Comparison of ENCODE assay signal across 9 cellular contexts in genomic region chr3:52471371-52472238, GRCh38. TPM values are rescaled to one million over a fixed set of nuclear protein-coding genes. Genes with fewer than 3 reads are reported as not detected.
A peak's percentile ranks its signal among the peaks of the same experiment; 100 is the strongest.
DNase-seq lines count a peak whose midpoint lies in the region; ATAC-seq and TF ChIP-seq lines count a peak whose summit lies in the region.
"Had no signal": no experiment of that assay in that cellular context is flagged by ENCODE, and none has a peak within 500 bp of the region (broad histone marks: within the 10 kb centered on the region; RNA-seq: fewer than 3 reads in every experiment).

No MANE protein-coding gene starts in this region.

- no peak overlapping the region for H3K4me3 ChIP-seq in brain microvascular endothelial cell (ENCODE audit: low read depth, low read length)
- H3K4me3 ChIP-seq in stomach, result no peak overlapping the region

- no peak for TF ChIP-seq POLR2A in stomach (IDR thresholded peaks at IDR 0.05)

- H3K9me3 ChIP-seq in stomach, result no peaks in the 10 kb centered on the region

- TF ChIP-seq CTCF in brain microvascular endothelial cell (IDR thresholded peaks at IDR 0.05; ENCODE audit: low read depth, low read length, missing control alignments) (peak; percentile 88), stomach (IDR thresholded peaks at IDR 0.05) (peak in 5 of 7 experiments; percentile 20 to 71 (median 38))

- DNase-seq in GF-D8 (lab: John Stamatoyannopoulos, UW), result peak; percentile 5
- DNase-seq in NCI-H460 (ENCODE audit: extremely low read depth, low read depth), result peak; percentile 41
- peak; percentile 52 for DNase-seq in brain microvascular endothelial cell
- peak in 1 of 2 donors; percentile 74 for DNase-seq in left colon
- DNase-seq in stomach, result peak; percentile 81
- no peak for DNase-seq in NCI-H1048 (lab: John Stamatoyannopoulos, UW)
- no peak for DNase-seq in stimulated activated naive CD4-positive, alpha-beta T cell (lab: John Stamatoyannopoulos, UW)

- ATAC-seq in left colon, result peak; percentile 80
- no peak for ATAC-seq in HG02759 (IDR thresholded peaks at IDR 0.05; ENCODE audit: unreplicated experiment)
- ATAC-seq: T-cell had no signal

- in situ Hi-C loops in brain microvascular endothelial cell (cut with HindIII; ENCODE audit: low pct_ligation_motif_present, low sequenced_read_pairs), result no loop called here

- intact Hi-C loops in left colon (cut with DNase I, micrococcal nuclease), result no loop called here
- intact Hi-C loops in stomach (cut with DNase I; ENCODE audit: low total_unique reads), result no loop called here

- 34 to 57% (median 45%) methylated on average over 19 to 26 of the region's 26 CpGs for whole genome bisulfite sequencing in stomach, 5 donors

- H3K36me3 ChIP-seq in brain microvascular endothelial cell (replicated peaks), result peaks cover 45% of the 10 kb centered on the region
- H3K36me3 ChIP-seq in stomach, result peaks cover 43 to 79% (median 73%) of the 10 kb centered on the region in 4 donors

- H3K27me3 ChIP-seq in brain microvascular endothelial cell (replicated peaks) (no peaks in the 10 kb centered on the region), stomach (no peaks in the 10 kb centered on the region)

- TF ChIP-seq EP300 in stomach (IDR thresholded peaks at IDR 0.05), result no peak

- H3K27ac ChIP-seq in brain microvascular endothelial cell, result no peak overlapping the region
- peak overlapping the region in 1 of 5 donors; percentile 23 for H3K27ac ChIP-seq in stomach

- peaks cover 25 to 47% (median 36%) of the 10 kb centered on the region in 4 donors for H3K4me1 ChIP-seq in stomach

RNA-seq across cellular contexts. Expression of gene NISCH, which starts 16.2 kb away (rescaled TPM):
- total RNA-seq in NCI-H460 (2014; rRNA removed; shearing (Covaris generic)), result 18.4 and 19.7 TPM in 2 replicates
- polyA plus RNA-seq in NCI-H460 (2014; cell fraction: nucleus; rRNA removed), result 83.6 and 87.5 TPM in 2 replicates
- total RNA-seq in left colon (10 to 100 TPM; 57.3 to 58.1 TPM), stomach (100 to 1,000 TPM in 3 of 5 donors, 10 to 100 TPM in 2; 68.5 to 456 (median 147) TPM)
- polyA plus RNA-seq in stomach, result 10 to 100 TPM; 18.3 to 36.4 (median 19.9) TPM

RNA-seq across cellular contexts. Expression of gene TNNC1, which starts 17.8 kb away (rescaled TPM):
- 0.30 TPM in 1 of 2 replicates, not detected in the other for total RNA-seq in NCI-H460 (2014; rRNA removed; shearing (Covaris generic))
- polyA plus RNA-seq in NCI-H460 (2014; cell fraction: nucleus; rRNA removed), result 3.1 TPM in 1 of 2 replicates, not detected in the other
- total RNA-seq in left colon (1 to 10 TPM in 1 of 2 donors, under 1 TPM in 1; 0.64 to 4.6 TPM), stomach (1 to 10 TPM in 2 of 5 donors, not detected in 3; 3.1 to 6.5 TPM)
- polyA plus RNA-seq in stomach, result 10 to 100 TPM in 2 of 3 donors, 1 to 10 TPM in 1; 4.9 to 41.1 (median 20.3) TPM

RNA-seq across cellular contexts. Expression of gene STAB1, which starts 23.5 kb away (rescaled TPM):
- not detected in 2 replicates for total RNA-seq in NCI-H460 (2014; rRNA removed; shearing (Covaris generic))
- polyA plus RNA-seq in NCI-H460 (2014; cell fraction: nucleus; rRNA removed), result 0.08 TPM in 1 of 2 replicates, not detected in the other
- total RNA-seq in left colon (100 to 1,000 TPM in 1 of 2 donors, 10 to 100 TPM in 1; 51.4 to 111 TPM), stomach (100 to 1,000 TPM in 2 of 5 donors, 10 to 100 TPM in 3; 51.6 to 295 (median 79.9) TPM)
- polyA plus RNA-seq in stomach, result 10 to 100 TPM; 33.7 to 55.3 (median 48.6) TPM

RNA-seq across cellular contexts. Expression of gene SEMA3G, which starts 26.7 kb away (rescaled TPM):
- total RNA-seq in NCI-H460 (2014; rRNA removed; shearing (Covaris generic)), result 0.10 and 0.35 TPM in 2 replicates
- 0.50 TPM in 1 of 2 replicates, not detected in the other for polyA plus RNA-seq in NCI-H460 (2014; cell fraction: nucleus; rRNA removed)
- total RNA-seq in left colon (1 to 10 TPM; 5.1 to 5.5 TPM), stomach (1 to 10 TPM in 3 of 5 donors, under 1 TPM in 2; under 0.01 to 9.6 (median 1.7) TPM)
- polyA plus RNA-seq in stomach, result 1 to 10 TPM; 1.4 to 2.3 (median 1.9) TPM

Comparison
In these comparisons a context has a peak if more than half of its experiments do, and no peak if none do; other contexts are left out.
1. DNase-seq: peak in GF-D8 (single experiment), NCI-H460 (single experiment), brain microvascular endothelial cell (single experiment) and stomach (single experiment); none in NCI-H1048 (single experiment) and stimulated activated naive CD4-positive, alpha-beta T cell (0 of 6).
2. RNA of gene STAB1, which starts 23.5 kb away (total RNA-seq): 51.4 to 111 TPM in left colon and 51.6 to 295 TPM in stomach; not detected in NCI-H460; every median in the first group is over 10 times any median in the second.